8 cellular contexts compared by ENCODE assay signal in genomic region chr2:33529771-33530481, GRCh38. TPM values are rescaled to one million over a fixed set of nuclear protein-coding genes. Genes with fewer than 3 reads are reported as not detected.
DNase-seq lines count a peak whose midpoint lies in the region; ATAC-seq and TF ChIP-seq lines count a peak whose summit lies in the region.

No MANE protein-coding gene starts in this region.

- H3K9me3 ChIP-seq in body of pancreas = no peaks in the 10 kb centered on the region

- 88 to 92% methylated on average over 6 of the region's 6 CpGs for WGBS in body of pancreas, 2 donors

- DNase-seq in EH (ENCODE audit: low read depth) (peak; percentile 99), HFF-Myc (ENCODE audit: extremely low read depth, low read depth) (peak; percentile 87), kidney epithelial cell (ENCODE audit: low read depth) (peak; percentile 32), DMS153 (lab: John Stamatoyannopoulos, UW) (no peak), body of pancreas (no peak), medulla oblongata (ENCODE audit: extremely low spot score) (no peak)
- no peak for DNase-seq in activated CD4-positive, alpha-beta T cell treated with anti-CD3 and anti-CD28 coated beads for 1 hour

- ATAC-seq in SK-N-SH treated with all-trans-retinoic acid at 6 μM for 48 hours = peak; percentile 94
- ATAC-seq in body of pancreas = no peak

- H3K4me3 ChIP-seq in HFF-Myc (replicated peaks; ENCODE audit: low read depth, low read length) (no peak overlapping the region), kidney epithelial cell (ENCODE audit: low read depth, low read length) (no peak overlapping the region), body of pancreas (no peak overlapping the region)

- H3K36me3 ChIP-seq in kidney epithelial cell (ENCODE audit: control insufficient read depth, insufficient read depth, low read length) (no peaks in the 10 kb centered on the region), body of pancreas (replicated peaks in 1 of 2; ENCODE audit: insufficient read depth in 1 of 2, low read depth in 2 of 2) (no peaks in the 10 kb centered on the region)

- intact Hi-C loops in body of pancreas (cut with DNase I) = no loop called here

- no peaks in the 10 kb centered on the region for H3K4me1 ChIP-seq in body of pancreas

- no peak overlapping the region for H3K27ac ChIP-seq in body of pancreas

- H3K27me3 ChIP-seq in kidney epithelial cell (ENCODE audit: control insufficient read depth, insufficient read depth, low read length) = no peaks in the 10 kb centered on the region
- H3K27me3 ChIP-seq in body of pancreas = no peaks in the 10 kb centered on the region

- TF ChIP-seq CTCF in HFF-Myc (IDR thresholded peaks at IDR 0.05; ENCODE audit: low read depth, low read length, missing control alignments) = no peak
- TF ChIP-seq CTCF in kidney epithelial cell (IDR thresholded peaks at IDR 0.05; ENCODE audit: insufficient read depth, low read length, poor library complexity, severe bottlenecking) = no peak
- no peak for TF ChIP-seq CTCF in body of pancreas (IDR thresholded peaks at IDR 0.05)

- TF ChIP-seq POLR2A in body of pancreas (IDR thresholded peaks at IDR 0.05) = no peak

TF ChIP-seq in SK-N-SH treated with all-trans-retinoic acid at 6 μM for 48 hours, 23 proteins besides CTCF, POLR2A, EP300 and RAD21:
- TF ChIP-seq OSR1 (CRISPR knock-in tag; IDR thresholded peaks at IDR 0.05) = peak; percentile 55; the same call in 1 of the 2 replicates
- TF ChIP-seq ZC3H10 (CRISPR knock-in tag; IDR thresholded peaks at IDR 0.05) = no peak
TF ChIP-seq in SK-N-SH treated with all-trans-retinoic acid at 6 μM for 48 hours: peak in this region for 1.

RNA-seq across cellular contexts. Expression of gene RASGRP3, which starts 53.5 kb away (rescaled TPM):
- total RNA-seq in kidney epithelial cell = 6.7 and 17.6 TPM in 2 replicates
- total RNA-seq in body of pancreas = 10 to 100 TPM in 1 of 2 donors, 1 to 10 TPM in 1; 3.9 to 22.1 TPM

Comparison
In these comparisons a context has a peak if more than half of its experiments do, and no peak if none do; other contexts are left out.
1. DNase-seq: peak in EH (single experiment), HFF-Myc (single experiment) and kidney epithelial cell (single experiment); none in activated CD4-positive, alpha-beta T cell treated with anti-CD3 and anti-CD28 coated beads for 1 hour (single experiment), DMS153 (single experiment), body of pancreas (0 of 4) and medulla oblongata (single experiment).